Comparison of ENCODE assay signal across 8 cellular contexts in genomic region chr14:33950320-33951182, GRCh38. TPM values are rescaled to one million over a fixed set of nuclear protein-coding genes. Genes with fewer than 3 reads are reported as not detected.
DNase-seq lines count a peak whose midpoint lies in the region; ATAC-seq, FAIRE-seq and TF ChIP-seq lines count a peak whose summit lies in the region.

Gene EGLN3 (minus strand): TSS chr14:33951074. CDS start chr14:33950752, 322 bp downstream.

- no peak for TF ChIP-seq EP300 in K562 (IDR thresholded peaks at IDR 0.05; ENCODE audit: low read length)

- H4K20me1 ChIP-seq in Loucy (ENCODE audit: insufficient read depth, low read length, poor library complexity, severe bottlenecking) (no peaks in the 10 kb centered on the region), K562 (replicated peaks; ENCODE audit: control insufficient read depth, insufficient read depth, low read length) (0 out of 2 replicates have a peak, but pooled peaks cover 6% of the 10 kb centered on the region)

- H3K4me3 ChIP-seq in Loucy (ENCODE audit: low read length, poor library complexity, severe bottlenecking): peak within 1 kb of the TSS; percentile 36
- H3K4me3 ChIP-seq in K562: peak within 1 kb of the TSS; percentile 60

- TF ChIP-seq RAD21 in K562 (CRISPR knock-in tag; conservative IDR thresholded peaks at IDR 0.05 in 1 of 2, IDR thresholded peaks at IDR 0.05 in 1 of 2): 0 out of 4 replicates have a peak, but pooled peaks of 1 of the 2 experiments have one; percentile 8

- in situ Hi-C loops in K562 (cut with MboI): no loop called here

- TF ChIP-seq CTCF in Loucy (conservative IDR thresholded peaks at IDR 0.05; ENCODE audit: low read length) (no peak), K562 (IDR thresholded peaks at IDR 0.05 in 2 of 3, conservative IDR thresholded peaks at IDR 0.05 in 1 of 3; ENCODE audit: insufficient read depth in 2 of 3, low read depth in 1 of 3, low read length in 3 of 3) (no peak)

- peak; percentile 97 for TF ChIP-seq POLR2A in K562 (conservative IDR thresholded peaks at IDR 0.05)

- no TSS peak for BruUV-seq in K562 (replicated peaks; lab: Mats Ljungman, UMichigan)

- no peaks in the 10 kb centered on the region for H3K79me2 ChIP-seq in Loucy (ENCODE audit: insufficient read depth, low read length)
- H3K79me2 ChIP-seq in K562 (ENCODE audit: control insufficient read depth, insufficient read depth, low read length): peaks cover 53% of the 10 kb centered on the region

- no peaks in the 10 kb centered on the region for H3K36me3 ChIP-seq in Loucy (ENCODE audit: insufficient read depth, low read length)
- H3K36me3 ChIP-seq in K562 (ENCODE audit: control insufficient read depth, insufficient read depth, low read length): peaks cover 15% of the 10 kb centered on the region

- no peaks in the 10 kb centered on the region for H3K27me3 ChIP-seq in Loucy (ENCODE audit: insufficient read depth, low read length, poor library complexity, severe bottlenecking)
- no peaks in the 10 kb centered on the region for H3K27me3 ChIP-seq in K562 (ENCODE audit: control insufficient read depth in 2 of 2, insufficient read depth in 2 of 2, low read length in 2 of 2)

- WGBS in K562 (ENCODE audit: insufficient coverage, low coverage, missing lambda C conversion rate): 1% methylated on average over 53 of the region's 91 CpGs

- no peaks in the 10 kb centered on the region for H3K9me2 ChIP-seq in Loucy (replicated peaks; ENCODE audit: low read depth, low read length)

- H3K4me1 ChIP-seq in Loucy (ENCODE audit: insufficient read depth, low read length, poor library complexity, severe bottlenecking): no peaks in the 10 kb centered on the region
- peaks cover 9 to 13% of the 10 kb centered on the region in 2 experiments; a peak in 4 of 5 replicates for H3K4me1 ChIP-seq in K562 (replicated peaks in 1 of 2; ENCODE audit: control insufficient read depth in 2 of 2, insufficient read depth in 2 of 2, low read length in 2 of 2)

- H3K9me3 ChIP-seq in Loucy (ENCODE audit: insufficient read depth, low read depth, low read length) (no peaks in the 10 kb centered on the region), K562 (replicated peaks; ENCODE audit: control insufficient read depth, insufficient read depth, low read depth, low read length) (no peaks in the 10 kb centered on the region)

- no peaks in the 10 kb centered on the region for H3K9me1 ChIP-seq in K562 (ENCODE audit: control insufficient read depth, insufficient read depth, low read length)

- no peaks in the 10 kb centered on the region for H3F3A ChIP-seq in Loucy (ENCODE audit: low read depth)

- peak; percentile 90 for FAIRE-seq in K562 (lab: Jason Lieb, UNC)

- H3K4me2 ChIP-seq in Loucy (ENCODE audit: low read depth, low read length, poor library complexity, severe bottlenecking) (peak within 1 kb of the TSS; percentile 26), K562 (ENCODE audit: insufficient read depth, low read length) (peak within 1 kb of the TSS; percentile 87)

- intact Hi-C loops in T-helper 2 cell treated with Interferon-gamma antibody and Interleukin-4, amounts not matched to agents 100 ng/mL and 5 ng/mL, for 36 hours (cut with micrococcal nuclease): loop anchor here (2.0 to 10.0 kb wide), 5 partner anchors 67 to 584 kb away; partner anchors contain the start of genes EAPP and SPTSSA
- intact Hi-C loops in K562 (cut with micrococcal nuclease): no loop called here

- H3K27ac ChIP-seq in K562 (ENCODE audit: extremely low read depth, low read depth, low read length): peak within 1 kb of the TSS; percentile 68

- peak within 1 kb of the TSS; percentile 51 for H2AFZ ChIP-seq in Loucy (ENCODE audit: low read length)
- peak within 1 kb of the TSS; percentile 75 for H2AFZ ChIP-seq in K562 (ENCODE audit: low read depth, low read length)

- POLR2A ChIA-PET in K562 (lab: Yijun Ruan, JAX): interaction anchor here (0.6 to 2.6 kb wide), 20 partner anchors 9 to 1096 kb away, joined by 3 to 28 read pairs (median 3); partner anchors contain the start of gene FAM177A1

- H3K9ac ChIP-seq in Loucy (ENCODE audit: low read depth, low read length, poor library complexity, severe bottlenecking) (no peak within 1 kb of the TSS), K562 (ENCODE audit: insufficient read depth in 1 of 2, low read depth in 2 of 2, low read length in 2 of 2) (peak within 1 kb of the TSS; percentile 69 to 96)

- peak; percentile 21 for DNase-seq in GM04504 (ENCODE audit: low read depth)
- DNase-seq in GOT3 (lab: John Stamatoyannopoulos, UW): peak; percentile 9
- DNase-seq in K562 (ENCODE audit: extremely low read depth in 1 of 4, low spot score in 3 of 4): peak; percentile 85 to 90 (median 88)
- peak; percentile 57 for DNase-seq in iPS DF 19.7 (ENCODE audit: low read depth, low spot score)
- DNase-seq in retina: peak; percentile 90
- DNase-seq in epidermal melanocyte (ENCODE audit: insufficient read length, low spot score): no peak

- peak; percentile 95 for ATAC-seq in K562

- CTCF ChIA-PET in K562 (lab: Yijun Ruan, JAX; ENCODE audit: low intra/inter-chr PET ratio): interaction anchor here (0.7 kb wide), 1 partner anchor 113 kb away, joined by 4 read pairs; no protein-coding TSS in a partner anchor

TF ChIP-seq in K562, 482 proteins besides CTCF, POLR2A, EP300 and RAD21 (continues in another document):
- TF ChIP-seq ZNF76 (CRISPR knock-in tag; IDR thresholded peaks at IDR 0.05; ENCODE audit: borderline replicate concordance): no peak
- TF ChIP-seq PKNOX1 (IDR thresholded peaks at IDR 0.05): peak; percentile 90
- no peak for TF ChIP-seq POLR3G (IDR thresholded peaks at IDR 0.05; ENCODE audit: extremely low read depth, insufficient read length, insufficient replicate concordance)
- TF ChIP-seq MBD2 (IDR thresholded peaks at IDR 0.05; ENCODE audit: borderline replicate concordance, low read depth): peak; percentile 59
- peak; percentile 72 for TF ChIP-seq CHD2 (IDR thresholded peaks at IDR 0.05; ENCODE audit: low read depth, low read length)
- TF ChIP-seq ATF4 (CRISPR knock-in tag; IDR thresholded peaks at IDR 0.05): no peak
- TF ChIP-seq TCFL5 (CRISPR knock-in tag; conservative IDR thresholded peaks at IDR 0.05): no peak
- no peak for TF ChIP-seq KLF16 (IDR thresholded peaks at IDR 0.05)
- TF ChIP-seq BRCA1 (IDR thresholded peaks at IDR 0.05): no peak
- no peak for TF ChIP-seq BRCA1 (CRISPR knock-in tag; IDR thresholded peaks at IDR 0.05)
- no peak for TF ChIP-seq LARP7 (IDR thresholded peaks at IDR 0.05)
- TF ChIP-seq MAZ (CRISPR knock-in tag; conservative IDR thresholded peaks at IDR 0.05 in 1 of 2, IDR thresholded peaks at IDR 0.05 in 1 of 2): peak; percentile 31 to 52; a peak in 2 of 4 replicates
- TF ChIP-seq KAT7 (CRISPR knock-in tag; IDR thresholded peaks at IDR 0.05; ENCODE audit: borderline replicate concordance): no peak
- peak; percentile 65 for TF ChIP-seq RBBP5 (IDR thresholded peaks at IDR 0.05; ENCODE audit: borderline replicate concordance, insufficient read depth, low read length, poor library complexity, severe bottlenecking)
- TF ChIP-seq ZFX (CRISPR knock-in tag; IDR thresholded peaks at IDR 0.05): peak; percentile 50

RNA-seq across cellular contexts. Expression of gene EGLN3, which starts in this region (rescaled TPM):
- 51.0 and 51.7 TPM in 2 replicates for total RNA-seq in T-helper 2 cell treated with Interferon-gamma antibody and Interleukin-4, amounts not matched to agents 100 ng/mL and 5 ng/mL, for 36 hours
- 57.3 and 84.8 TPM in 2 replicates for total RNA-seq in K562 (2011; cell fraction: chromatin; rRNA removed; ENCODE audit: low replicate concordance)
- total RNA-seq in K562 (2011; cell fraction: nucleolus; rRNA removed): 43.2 and 49.0 TPM in 2 replicates
- 64.0 and 78.9 TPM in 2 replicates for total RNA-seq in K562 (2011; cell fraction: nucleoplasm; rRNA removed)
- total RNA-seq in K562 (2014; rRNA removed) (5.8 and 9.4 TPM in 2 replicates), K562 (2014; rRNA removed; fragmentation: Illumina TruSeq; extraction: Trizol) (11.0 and 12.7 TPM in 2 replicates), K562 (2015; rRNA removed; fragmentation: Illumina TruSeq; extraction: Trizol) (3.0 and 3.9 TPM in 2 replicates), K562 (2021) (11.5 and 13.0 TPM in 2 replicates)
- polyA plus RNA-seq in K562 (2011; rRNA removed) (49.5 and 87.6 TPM in 2 replicates), K562 (2014; fragmentation: Illumina TruSeq; extraction: Trizol) (11.4 and 15.0 TPM in 2 replicates), K562 (2014; fragmentation: Nextera tagmentation; extraction: Ambion mirVana) (1 to 10 TPM; 2.5 to 3.0 TPM), K562 (2014; rRNA removed) (5.3 and 6.7 TPM in 2 replicates)
- polyA plus RNA-seq in K562 (2011; cell fraction: cytosol; rRNA removed): 23.6 and 30.2 TPM in 2 replicates
- 40.3 and 50.5 TPM in 2 replicates for polyA plus RNA-seq in K562 (2011; cell fraction: nucleus; rRNA removed)
- polyA plus RNA-seq in K562 (2012): 8.2 and 20.2 TPM in 2 replicates
- polyA minus RNA-seq in K562 (2011; rRNA and poly(A)+ RNA removed): 68.1 and 110 TPM in 2 replicates
- polyA minus RNA-seq in K562 (2011; cell fraction: cytosol; rRNA and poly(A)+ RNA removed): 30.3 and 62.4 TPM in 2 replicates
- polyA minus RNA-seq in K562 (2011; cell fraction: nucleus; rRNA and poly(A)+ RNA removed): 57.8 and 58.2 TPM in 2 replicates
